Comparison of ENCODE assay signal across 1 cellular context in the genomic region with DNA sequence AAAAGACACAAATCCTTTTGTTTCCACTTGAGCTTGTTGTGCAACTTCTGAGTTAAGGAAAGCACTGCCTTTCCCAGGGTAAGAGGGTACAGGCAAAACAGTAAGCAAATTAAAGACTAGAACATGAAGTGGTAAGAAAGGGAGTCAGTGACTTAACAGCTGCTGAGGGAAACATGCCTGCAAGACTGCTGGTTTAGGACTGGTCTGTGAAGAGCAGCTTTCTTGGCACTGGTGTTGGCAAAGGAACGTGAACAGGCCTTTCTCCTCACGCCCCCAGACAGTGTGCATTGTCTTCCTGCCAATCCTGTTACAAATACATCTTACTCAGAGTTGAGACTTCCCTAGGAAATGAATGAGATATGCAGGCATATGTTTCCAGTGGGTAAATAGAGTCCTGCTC.
TF ChIP-seq lines count a peak whose summit lies in the region.

No MANE protein-coding gene starts in this region.

TF ChIP-seq in GM12878, 131 proteins besides CTCF, POLR2A, EP300 and RAD21:
- TF ChIP-seq CEBPB (IDR thresholded peaks at IDR 0.05; ENCODE audit: borderline replicate concordance in 1 of 2, low read depth in 2 of 2, low read length in 2 of 2) (no peak), NR2C1 (IDR thresholded peaks at IDR 0.05) (no peak), PAX8 (IDR thresholded peaks at IDR 0.05) (no peak), EZH2 (IDR thresholded peaks at IDR 0.05; ENCODE audit: borderline replicate concordance, control insufficient read depth, low read depth, low read length) (no peak), CREB1 (IDR thresholded peaks at IDR 0.05; ENCODE audit: low read depth) (no peak)
- TF ChIP-seq, protein P1, sequence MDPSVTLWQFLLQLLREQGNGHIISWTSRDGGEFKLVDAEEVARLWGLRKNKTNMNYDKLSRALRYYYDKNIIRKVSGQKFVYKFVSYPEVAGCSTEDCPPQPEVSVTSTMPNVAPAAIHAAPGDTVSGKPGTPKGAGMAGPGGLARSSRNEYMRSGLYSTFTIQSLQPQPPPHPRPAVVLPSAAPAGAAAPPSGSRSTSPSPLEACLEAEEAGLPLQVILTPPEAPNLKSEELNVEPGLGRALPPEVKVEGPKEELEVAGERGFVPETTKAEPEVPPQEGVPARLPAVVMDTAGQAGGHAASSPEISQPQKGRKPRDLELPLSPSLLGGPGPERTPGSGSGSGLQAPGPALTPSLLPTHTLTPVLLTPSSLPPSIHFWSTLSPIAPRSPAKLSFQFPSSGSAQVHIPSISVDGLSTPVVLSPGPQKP (IDR thresholded peaks at IDR 0.05; ENCODE audit: low read depth, low read length) = no peak
- TF ChIP-seq, protein P2, sequence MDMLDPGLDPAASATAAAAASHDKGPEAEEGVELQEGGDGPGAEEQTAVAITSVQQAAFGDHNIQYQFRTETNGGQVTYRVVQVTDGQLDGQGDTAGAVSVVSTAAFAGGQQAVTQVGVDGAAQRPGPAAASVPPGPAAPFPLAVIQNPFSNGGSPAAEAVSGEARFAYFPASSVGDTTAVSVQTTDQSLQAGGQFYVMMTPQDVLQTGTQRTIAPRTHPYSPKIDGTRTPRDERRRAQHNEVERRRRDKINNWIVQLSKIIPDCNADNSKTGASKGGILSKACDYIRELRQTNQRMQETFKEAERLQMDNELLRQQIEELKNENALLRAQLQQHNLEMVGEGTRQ (IDR thresholded peaks at IDR 0.05; ENCODE audit: borderline replicate concordance, low read depth, low read length) = no peak
